Comparison of ENCODE assay signal across 21 cellular contexts in genomic region chr11:122737951-122738693, GRCh38.
DNase-seq lines count a peak whose midpoint lies in the region; ATAC-seq, FAIRE-seq and TF ChIP-seq lines count a peak whose summit lies in the region.
"Had no signal": no experiment of that assay in that cellular context is flagged by ENCODE, and none has a peak within 500 bp of the region (broad histone marks: within the 10 kb centered on the region; RNA-seq: fewer than 3 reads in every experiment).

No MANE protein-coding gene starts in this region.

- no peak overlapping the region for H2BK120ac ChIP-seq in IMR-90 (ENCODE audit: low read depth, low read length)

- no peak for TF ChIP-seq RAD21 in IMR-90 (IDR thresholded peaks at IDR 0.05; ENCODE audit: low read length)

- POLR2A ChIA-PET in IMR-90 (lab: Charles Lee; ENCODE audit: unreplicated experiment), result no interaction called here

- ATAC-seq in IMR-90 (ENCODE audit: low read depth) (0 out of 2 replicates have a peak, but pooled peaks have one; percentile 14), aorta (ENCODE audit: low FRiP score) (no peak)
- ATAC-seq: activated CD8-positive, alpha-beta memory T cell treated with anti-CD3 and anti-CD28 coated beads, Interleukin-2, amount 10 ng/mL, durations not matched to agents 7 days and 5 days; activated naive CD4-positive, alpha-beta T cell treated with anti-CD3 and anti-CD28 coated beads, Interleukin-2, amount 50 U/mL, for 72 hours; left lung; psoas muscle had no signal

- no peak overlapping the region for H2BK5ac ChIP-seq in IMR-90 (ENCODE audit: low read depth, low read length, poor library complexity, severe bottlenecking)

- no peak overlapping the region for H4K91ac ChIP-seq in IMR-90 (ENCODE audit: insufficient read depth, low read depth, low read length)

- DNase-seq in GM12891 (ENCODE audit: insufficient read length, low spot score) (no peak), IMR-90 (peak; percentile 45), choroid plexus epithelial cell (ENCODE audit: low read depth) (peak; percentile 66), renal cortical epithelial cell (ENCODE audit: low read depth) (peak; percentile 29), aorta (no peak), tibial artery (no peak), erythroblast (lab: John Stamatoyannopoulos, UW) (no peak)
- DNase-seq: activated CD4-positive, alpha-beta T cell treated with anti-CD3 and anti-CD28 coated beads, Interleukin-2, amount 10 ng/mL, durations not matched to agents 24 days and 14 days; activated CD8-positive, alpha-beta memory T cell treated with anti-CD3 and anti-CD28 coated beads, Interleukin-2, amount 10 ng/mL, durations not matched to agents 7 days and 5 days; BE2C; cortex of kidney; Kasumi-1; left lung; NCI-H1092; NCI-H2081; NCI-H524; psoas muscle; SHP77 treated with DMSO at 0.1 percent for 48 hours; stimulated activated CD4-positive, alpha-beta T cell treated with anti-CD3 and anti-CD28 coated beads, Interleukin-2, amount 100 ng/mL, for 48 hours had no signal

- H4K20me1 ChIP-seq in IMR-90 (ENCODE audit: insufficient read depth, low read length), result 0 out of 2 replicates have a peak, but pooled peaks cover 3% of the 10 kb centered on the region

- H3K56ac ChIP-seq in IMR-90 (ENCODE audit: extremely low read depth, insufficient read depth, low read length), result no peak overlapping the region

- H3K4ac ChIP-seq in IMR-90 (ENCODE audit: low read depth, low read length), result peak overlapping the region; percentile 15; the same call in 1 of the 2 replicates

- intact Hi-C loops in IMR-90 (cut with micrococcal nuclease), result no loop called here
- intact Hi-C loops in aorta (cut with DNase I), result no loop called here
- intact Hi-C loops in tibial artery (cut with DNase I; ENCODE audit: low total_unique reads), result no loop called here

- H3K18ac ChIP-seq in IMR-90 (ENCODE audit: low read depth, low read length), result no peak overlapping the region

- H3K14ac ChIP-seq in IMR-90 (replicated peaks; ENCODE audit: low read depth, low read length), result no peak overlapping the region

- H3K4me3 ChIP-seq in IMR-90 (ENCODE audit: insufficient read depth, low read depth, low read length) (no peak overlapping the region), choroid plexus epithelial cell (ENCODE audit: low read depth, low read length) (no peak overlapping the region), aorta (ENCODE audit: low read length in 2 of 2) (no peak overlapping the region), tibial artery (no peak overlapping the region)
- H3K4me3 ChIP-seq: left lung, psoas muscle, skin epidermis had no signal

- no peak overlapping the region for H4K8ac ChIP-seq in IMR-90 (ENCODE audit: low read depth in 2 of 2, low read length in 2 of 2)

- no peaks in the 10 kb centered on the region for H3K9me3 ChIP-seq in IMR-90 (ENCODE audit: control insufficient read depth, insufficient read depth, low read length)
- H3K9me3 ChIP-seq in aorta (ENCODE audit: control insufficient read depth, low read length), result no peaks in the 10 kb centered on the region
- H3K9me3 ChIP-seq in tibial artery, result no peaks in the 10 kb centered on the region
- H3K9me3 ChIP-seq: BE2C, left lung, psoas muscle had no signal

- H2BK20ac ChIP-seq in IMR-90 (ENCODE audit: low read depth, low read length), result no peak overlapping the region

- 0 out of 2 replicates have a peak overlapping the region, but pooled peaks have one; percentile 15 for H2AK5ac ChIP-seq in IMR-90 (ENCODE audit: low read depth, low read length)

- in situ Hi-C loops in IMR-90 (cut with MboI; ENCODE audit: low sequenced_read_pairs), result no loop called here

- FAIRE-seq in GM12891 (lab: Jason Lieb, UNC), result peak; percentile 35

- TF ChIP-seq POLR2A in GM12891 (IDR thresholded peaks at IDR 0.05; ENCODE audit: low read depth, low read length) (no peak), IMR-90 (IDR thresholded peaks at IDR 0.05; ENCODE audit: low read depth, low read length) (no peak), erythroblast (IDR thresholded peaks at IDR 0.05; ENCODE audit: low read length) (no peak)

- no peak overlapping the region for H3K4me2 ChIP-seq in IMR-90 (ENCODE audit: low read depth, low read length)

- H3K27ac ChIP-seq in IMR-90 (ENCODE audit: insufficient read depth, low read length) (no peak overlapping the region), aorta (ENCODE audit: low read depth in 1 of 2, low read length in 2 of 2) (no peak overlapping the region), tibial artery (no peak overlapping the region)
- H3K27ac ChIP-seq: left lung, psoas muscle, skin epidermis had no signal

- H3K9me1 ChIP-seq in IMR-90 (ENCODE audit: insufficient read depth, low read length), result peaks cover 22% of the 10 kb centered on the region; the same call in 1 of the 2 replicates

- H2AFZ ChIP-seq in IMR-90 (replicated peaks; ENCODE audit: low read length, poor library complexity), result no peak overlapping the region

- H3K9ac ChIP-seq in IMR-90 (ENCODE audit: low read depth, low read length), result no peak overlapping the region

- H3K36me3 ChIP-seq in IMR-90 (ENCODE audit: control insufficient read depth, insufficient read depth, low read length) (no peaks in the 10 kb centered on the region), aorta (ENCODE audit: control insufficient read depth in 1 of 2, insufficient read depth in 2 of 2, low read length in 1 of 2) (no peaks in the 10 kb centered on the region), tibial artery (no peaks in the 10 kb centered on the region)
- H3K36me3 ChIP-seq: BE2C, left lung had no signal

- dilution Hi-C loops in IMR-90 (cut with HindIII; ENCODE audit: low sequenced_read_pairs, unreplicated experiment), result no loop called here

- BruUV-seq in IMR-90 (replicated peaks; lab: Mats Ljungman, UMichigan), result no TSS peak

- TF ChIP-seq CTCF in IMR-90 (conservative IDR thresholded peaks at IDR 0.05; ENCODE audit: low read depth, low read length) (no peak), choroid plexus epithelial cell (conservative IDR thresholded peaks at IDR 0.05; ENCODE audit: low read depth, low read length) (no peak), tibial artery (IDR thresholded peaks at IDR 0.05) (no peak)

- H3K4me1 ChIP-seq in IMR-90 (ENCODE audit: control insufficient read depth, insufficient read depth, low read length) (peaks cover 17% of the 10 kb centered on the region), aorta (ENCODE audit: control insufficient read depth in 1 of 2, insufficient read depth in 2 of 2, low read length in 2 of 2) (peaks cover 0 to 2% of the 10 kb centered on the region in 2 donors), tibial artery (peaks cover 0 to 5% (median 0%) of the 10 kb centered on the region in 4 donors)
- H3K4me1 ChIP-seq: BE2C, psoas muscle had no signal

- peaks cover 33 to 65% of the 10 kb centered on the region in 2 experiments for H3K79me1 ChIP-seq in IMR-90 (ENCODE audit: low read depth in 1 of 2, low read length in 2 of 2)

- H3K27me3 ChIP-seq in IMR-90 (ENCODE audit: control insufficient read depth, insufficient read depth, low read length) (no peaks in the 10 kb centered on the region), aorta (ENCODE audit: control insufficient read depth in 1 of 2, insufficient read depth in 2 of 2, low read length in 1 of 2) (no peaks in the 10 kb centered on the region), tibial artery (no peaks in the 10 kb centered on the region)
- H3K27me3 ChIP-seq: left lung had no signal

- no peak overlapping the region for H2BK15ac ChIP-seq in IMR-90 (ENCODE audit: low read depth, low read length)

- H4K5ac ChIP-seq in IMR-90 (ENCODE audit: low read depth, low read length), result no peak overlapping the region

- H3K23ac ChIP-seq in IMR-90 (ENCODE audit: low read depth, low read length), result peak overlapping the region; percentile 12; the same call in 1 of the 2 replicates

- WGBS in IMR-90 (ENCODE audit: extremely low coverage in 2 of 2, insufficient read length in 1 of 2), 2 experiments, result no CpG with 5 or more reads among the region's 5 CpGs
- 70 to 80% methylated on average over 5 of the region's 5 CpGs for WGBS in aorta, 2 donors

- no peak overlapping the region for H2AK9ac ChIP-seq in IMR-90 (replicated peaks; ENCODE audit: low read depth, low read length, poor library complexity)

- CTCF ChIA-PET in IMR-90 (lab: Yijun Ruan, JAX), result no interaction called here

TF ChIP-seq in GM12891, 5 proteins besides CTCF, POLR2A, EP300 and RAD21:
- TF ChIP-seq PAX5 (IDR thresholded peaks at IDR 0.05; ENCODE audit: insufficient read depth, low read length, severe bottlenecking) (no peak), POLR2AphosphoS5 (IDR thresholded peaks at IDR 0.05; ENCODE audit: low read depth, low read length) (no peak), POU2F2 (IDR thresholded peaks at IDR 0.05; ENCODE audit: low read depth, low read length) (no peak)

TF ChIP-seq in IMR-90, 13 proteins besides CTCF, POLR2A, EP300 and RAD21:
- no peak for TF ChIP-seq CHD1 (IDR thresholded peaks at IDR 0.05; ENCODE audit: low read depth, low read length)
- no peak for TF ChIP-seq RCOR1 (IDR thresholded peaks at IDR 0.05; ENCODE audit: insufficient replicate concordance, low read length)
- no peak for TF ChIP-seq NFE2L2 (IDR thresholded peaks at IDR 0.05; ENCODE audit: low read depth, low read length)
- TF ChIP-seq, protein P1, sequence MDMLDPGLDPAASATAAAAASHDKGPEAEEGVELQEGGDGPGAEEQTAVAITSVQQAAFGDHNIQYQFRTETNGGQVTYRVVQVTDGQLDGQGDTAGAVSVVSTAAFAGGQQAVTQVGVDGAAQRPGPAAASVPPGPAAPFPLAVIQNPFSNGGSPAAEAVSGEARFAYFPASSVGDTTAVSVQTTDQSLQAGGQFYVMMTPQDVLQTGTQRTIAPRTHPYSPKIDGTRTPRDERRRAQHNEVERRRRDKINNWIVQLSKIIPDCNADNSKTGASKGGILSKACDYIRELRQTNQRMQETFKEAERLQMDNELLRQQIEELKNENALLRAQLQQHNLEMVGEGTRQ (IDR thresholded peaks at IDR 0.05; ENCODE audit: low read depth, low read length), result no peak
- no peak for TF ChIP-seq SMC3 (IDR thresholded peaks at IDR 0.05; ENCODE audit: low read depth, low read length)
- TF ChIP-seq BHLHE40 (IDR thresholded peaks at IDR 0.05; ENCODE audit: low read depth, low read length), result no peak
- TF ChIP-seq FOS (IDR thresholded peaks at IDR 0.05; ENCODE audit: low read depth, low read length), result no peak
- no peak for TF ChIP-seq RFX5 (IDR thresholded peaks at IDR 0.05; ENCODE audit: low read depth, low read length)
- TF ChIP-seq CEBPB (IDR thresholded peaks at IDR 0.05; ENCODE audit: low read depth, low read length), result no peak

Comparison
In these comparisons a context has a peak if more than half of its experiments do, and no peak if none do; other contexts are left out.
1. DNase-seq: peak in IMR-90 (single experiment), choroid plexus epithelial cell (single experiment) and renal cortical epithelial cell (single experiment); none in GM12891 (single experiment), aorta (0 of 2), tibial artery (0 of 2) and erythroblast (0 of 2).